In genomic region chr1:9867408-9868243, GRCh38 we compare ENCODE assay signal across 9 cellular contexts. TPM values are rescaled to one million over a fixed set of nuclear protein-coding genes. Genes with fewer than 3 reads are reported as not detected.
DNase-seq lines count a peak whose midpoint lies in the region; FAIRE-seq and TF ChIP-seq lines count a peak whose summit lies in the region.
"Had no signal": no experiment of that assay in that cellular context is flagged by ENCODE, and none has a peak within 500 bp of the region (broad histone marks: within the 10 kb centered on the region; RNA-seq: fewer than 3 reads in every experiment).

No MANE protein-coding gene starts in this region.

- H3K9me2 ChIP-seq in PC-9 (ENCODE audit: insufficient read depth) = no peaks in the 10 kb centered on the region

- no peak overlapping the region for H3K4me3 Mint-ChIP-seq in neural crest cell

- no peak for FAIRE-seq in HTR-8/SVneo (lab: Jason Lieb, UNC)
- FAIRE-seq: A204.1 had no signal

- H3K27me3 Mint-ChIP-seq in neural crest cell (ENCODE audit: low read depth) = no peaks in the 10 kb centered on the region

- H3K4me1 ChIP-seq in PC-9 (replicated peaks; ENCODE audit: insufficient read depth) = no peaks in the 10 kb centered on the region

- H3K27me3 ChIP-seq in PC-9 (ENCODE audit: insufficient read depth, low read depth) = no peaks in the 10 kb centered on the region

- DNase-seq in DMS 273 (lab: John Stamatoyannopoulos, UW; ENCODE audit: unreplicated experiment) = peak; percentile 88
- DNase-seq in DMS 273 treated with DMSO at 0.1 percent for 48 hours (lab: John Stamatoyannopoulos, UW) = no peak
- peak; percentile 79 for DNase-seq in HTR-8/SVneo (ENCODE audit: insufficient read length, low spot score)
- peak in 1 of 2 experiments; percentile 72 for DNase-seq in PC-9
- peak; percentile 93 to 94 for DNase-seq in activated T-cell treated with anti-CD3 and anti-CD28 coated beads, Interleukin-2, amount 50 U/mL, for 48 hours
- DNase-seq in fibroblast of mammary gland (ENCODE audit: low read depth) = peak; percentile 62
- peak; percentile 90 for DNase-seq in neural crest cell (ENCODE audit: low read depth, low spot score)
- peak; percentile 33 for DNase-seq in stromal cell of bone marrow (ENCODE audit: low read depth)

- no peak overlapping the region for H3K27ac Mint-ChIP-seq in neural crest cell (ENCODE audit: unreplicated experiment)

- POLR2A ChIA-PET in PC-9 (lab: Charles Lee; ENCODE audit: unreplicated experiment) = interaction anchor here (0.6 kb wide), 2 partner anchors 236 to 283 kb away, joined by 6 to 18 read pairs; no protein-coding TSS in a partner anchor

- no peaks in the 10 kb centered on the region for H3K36me3 Mint-ChIP-seq in neural crest cell (ENCODE audit: low read depth)

- H3K36me3 ChIP-seq in PC-9 (ENCODE audit: low read depth) = no peaks in the 10 kb centered on the region

- H3K9me3 ChIP-seq in PC-9 (ENCODE audit: insufficient read depth, low read depth) = no peaks in the 10 kb centered on the region

- peaks cover 13% of the 10 kb centered on the region for H3K4me1 Mint-ChIP-seq in neural crest cell

- no peaks in the 10 kb centered on the region for H4K20me1 ChIP-seq in PC-9 (ENCODE audit: insufficient read depth)

- H3K79me2 ChIP-seq in PC-9 (ENCODE audit: low read depth) = no peaks in the 10 kb centered on the region

- H3K9me3 Mint-ChIP-seq in neural crest cell = no peaks in the 10 kb centered on the region

- H3K4me2 ChIP-seq in PC-9 = no peak overlapping the region

- CTCF ChIA-PET in PC-9 (lab: Charles Lee) = interaction anchor here (0.7 kb wide), 1 partner anchor 47 kb away, joined by 4 read pairs; no protein-coding TSS in a partner anchor

- no peak overlapping the region for H3K27ac ChIP-seq in PC-9

- no peaks in the 10 kb centered on the region for H3F3A ChIP-seq in PC-9 (ENCODE audit: insufficient read depth, low read depth)

- TF ChIP-seq CTCF in PC-9 (conservative IDR thresholded peaks at IDR 0.05) = peak; percentile 88
- TF ChIP-seq CTCF in fibroblast of mammary gland (conservative IDR thresholded peaks at IDR 0.05; ENCODE audit: control insufficient read depth, insufficient read depth, low read depth, low read length) = peak; percentile 95
- peak; percentile 99 for TF ChIP-seq CTCF in neural crest cell (conservative IDR thresholded peaks at IDR 0.05)

- intact Hi-C loops in PC-9 (cut with micrococcal nuclease; ENCODE audit: unreplicated experiment) = loop anchor here (1.0 to 5.0 kb wide), 4 partner anchors 83 to 280 kb away; partner anchors contain the start of gene TMEM201

- H3K4me3 ChIP-seq in PC-9 = no peak overlapping the region
- H3K4me3 ChIP-seq in fibroblast of mammary gland (ENCODE audit: control insufficient read depth, low read depth, low read length) = no peak overlapping the region

- BruUV-seq in PC-9 (replicated peaks; lab: Mats Ljungman, UMichigan) = no TSS peak

- no peak overlapping the region for H2AFZ ChIP-seq in PC-9

RNA-seq across cellular contexts. Expression of gene CTNNBIP1, which starts 42.4 kb away (rescaled TPM):
- 58.9 and 70.5 TPM in 2 replicates for total RNA-seq in PC-9 (2021)
- 74.8 and 75.5 TPM in 2 replicates for total RNA-seq in neural crest cell

RNA-seq across cellular contexts. Expression of gene CLSTN1, which starts 43.9 kb away (rescaled TPM):
- total RNA-seq in PC-9 (2021) (138 and 140 TPM in 2 replicates), neural crest cell (133 and 136 TPM in 2 replicates)
